Comparison of ENCODE assay signal across 8 cellular contexts in the genomic region with DNA sequence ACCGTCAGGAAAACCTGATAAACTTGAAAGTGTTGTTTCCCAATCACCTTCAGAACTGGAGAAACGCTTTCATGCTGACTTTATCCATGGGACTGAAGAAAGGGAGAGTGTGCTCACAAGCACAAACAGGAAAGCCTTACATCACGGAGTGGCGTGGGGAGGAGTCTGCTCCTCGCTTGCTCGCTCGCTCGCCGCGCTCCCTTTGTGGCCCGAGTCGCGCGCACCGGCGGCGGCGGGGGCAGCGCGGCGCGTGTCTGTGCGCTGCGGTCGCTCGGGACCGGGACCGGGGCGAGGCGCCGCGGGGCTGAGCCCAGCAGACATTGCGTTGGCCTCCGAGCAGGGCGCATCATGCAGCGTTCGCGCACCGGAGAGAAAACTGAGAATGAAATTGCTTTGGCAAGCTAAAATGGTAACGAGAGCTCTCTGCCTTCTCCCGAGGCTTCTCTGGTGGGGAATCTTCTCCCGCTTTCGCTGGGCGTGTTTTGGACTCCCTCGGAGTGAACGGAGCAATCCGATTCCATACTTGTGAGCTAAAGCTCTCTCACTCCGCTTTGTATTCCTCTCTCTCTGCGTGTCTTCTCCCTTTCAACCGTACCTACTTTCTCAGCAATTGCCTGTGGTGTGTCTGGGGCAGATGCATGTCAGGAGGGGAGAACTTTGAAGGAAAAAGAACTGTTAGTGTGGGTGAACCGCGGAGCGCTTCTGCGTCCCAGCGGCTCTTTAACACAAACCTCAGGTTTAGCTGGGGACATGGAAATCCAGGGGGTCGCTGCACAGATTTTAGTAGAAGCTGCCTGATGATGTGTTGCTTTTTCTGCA. TPM values are rescaled to one million over a fixed set of nuclear protein-coding genes. Genes with fewer than 3 reads are reported as not detected.
DNase-seq lines count a peak whose midpoint lies in the region; ATAC-seq, FAIRE-seq and TF ChIP-seq lines count a peak whose summit lies in the region.

A gene (plus strand): TSS at position 205 of the 819 bp plus-strand sequence. CDS start 178 bp downstream, at position 383.

- ATAC-seq in GM19023 (IDR thresholded peaks at IDR 0.05; ENCODE audit: unreplicated experiment) (peak; percentile 59), HG03196 (IDR thresholded peaks at IDR 0.05; ENCODE audit: unreplicated experiment) (peak; percentile 51), right cardiac atrium (peak; percentile 95 to 98)

- intact Hi-C loops in right cardiac atrium (cut with DNase I), result loop anchor here in 1 of 4 donors (10.0 kb wide), 2 partner anchors 70 to 110 kb away; no protein-coding TSS in a partner anchor

- H3K27me3 Mint-ChIP-seq in astrocyte (ENCODE audit: low read depth, unreplicated experiment), result no peaks in the 10 kb centered on the region

- TF ChIP-seq CTCF in astrocyte (IDR thresholded peaks at IDR 0.05; ENCODE audit: insufficient read depth, low read depth, low read length), result no peak

- FAIRE-seq in astrocyte (lab: Jason Lieb, UNC), result no peak

- H3K36me3 Mint-ChIP-seq in astrocyte (ENCODE audit: low read depth, unreplicated experiment), result peaks cover 5% of the 10 kb centered on the region

- H2AFZ ChIP-seq in astrocyte (ENCODE audit: low read depth, low read length), result peak within 1 kb of the TSS; percentile 87

- peaks cover 7% of the 10 kb centered on the region for H3K79me2 ChIP-seq in astrocyte (ENCODE audit: insufficient read depth, low read length)

- peaks cover 22 to 50% (median 44%) of the 10 kb centered on the region in 10 experiments for H3K4me1 ChIP-seq in BLaER1 treated with 17β-estradiol and CSF1 and Interleukin-3, amounts not matched to agents 10 nM and 100 nM
- peaks cover 30% of the 10 kb centered on the region for H3K4me1 ChIP-seq in astrocyte (ENCODE audit: insufficient read depth, low read length)
- H3K4me1 ChIP-seq in right cardiac atrium (ENCODE audit: control insufficient read depth, insufficient read depth, low read length), result peaks cover 5% of the 10 kb centered on the region

- H3K27ac Mint-ChIP-seq in astrocyte (ENCODE audit: unreplicated experiment), result no peak within 1 kb of the TSS

- DNase-seq in astrocyte (ENCODE audit: low read depth) (peak; percentile 70), right cardiac atrium (peak; percentile 80 to 91 (median 86)), pons (ENCODE audit: low spot score) (peak; percentile 86), HUDEP-2 (lab: John Stamatoyannopoulos, UW; ENCODE audit: unreplicated experiment in 76 of 76) (no peak)

- peak within 1 kb of the TSS; percentile 77 to 92 (median 87) for H3K27ac ChIP-seq in BLaER1 treated with 17β-estradiol and CSF1 and Interleukin-3, amounts not matched to agents 10 nM and 100 nM
- peak within 1 kb of the TSS; percentile 46 for H3K27ac ChIP-seq in astrocyte (ENCODE audit: low read depth, low read length)
- H3K27ac ChIP-seq in right cardiac atrium (ENCODE audit: low read length), result peak within 1 kb of the TSS; percentile 82

- peak within 1 kb of the TSS; percentile 64 to 80 (median 76) for H3K4me3 ChIP-seq in BLaER1 treated with 17β-estradiol and CSF1 and Interleukin-3, amounts not matched to agents 10 nM and 100 nM
- peak within 1 kb of the TSS; percentile 93 for H3K4me3 ChIP-seq in astrocyte (ENCODE audit: insufficient read depth, low read depth, low read length)
- peak within 1 kb of the TSS; percentile 83 for H3K4me3 ChIP-seq in right cardiac atrium (ENCODE audit: low read length)

- under 1% methylated on average over 56 of the region's 56 CpGs for WGBS in right cardiac atrium

- H3K9me3 ChIP-seq in BLaER1 treated with 17β-estradiol and CSF1 and Interleukin-3, amounts not matched to agents 10 nM and 100 nM (replicated peaks in 1 of 11), result peaks cover 23 to 39% (median 33%) of the 10 kb centered on the region in 11 experiments
- H3K9me3 ChIP-seq in astrocyte (ENCODE audit: insufficient read depth, low read depth, low read length), result peaks cover 3% of the 10 kb centered on the region
- H3K9me3 ChIP-seq in right cardiac atrium (ENCODE audit: control insufficient read depth, low read length), result no peaks in the 10 kb centered on the region

- peaks cover 0 to 36% (median 8%) of the 10 kb centered on the region in 11 experiments; a peak in 9 of 22 replicates for H4K20me1 ChIP-seq in BLaER1 treated with 17β-estradiol and CSF1 and Interleukin-3, amounts not matched to agents 10 nM and 100 nM
- peaks cover 9% of the 10 kb centered on the region for H4K20me1 ChIP-seq in astrocyte (ENCODE audit: insufficient read depth, low read length)

- peak within 1 kb of the TSS; percentile 83 to 98 (median 93) for H3K4me2 ChIP-seq in BLaER1 treated with 17β-estradiol and CSF1 and Interleukin-3, amounts not matched to agents 10 nM and 100 nM
- peak within 1 kb of the TSS; percentile 97 for H3K4me2 ChIP-seq in astrocyte (ENCODE audit: low read length)

- peak within 1 kb of the TSS; percentile 81 to 96 (median 87) for H3K9ac ChIP-seq in BLaER1 treated with 17β-estradiol and CSF1 and Interleukin-3, amounts not matched to agents 10 nM and 100 nM
- H3K9ac ChIP-seq in astrocyte (ENCODE audit: low read length), result peak within 1 kb of the TSS; percentile 88

- H3K4me3 Mint-ChIP-seq in astrocyte (ENCODE audit: unreplicated experiment), result peak within 1 kb of the TSS; percentile 88

- H3K9me3 Mint-ChIP-seq in astrocyte (ENCODE audit: unreplicated experiment), result peaks cover 15% of the 10 kb centered on the region

- no peaks in the 10 kb centered on the region for H3K27me3 ChIP-seq in BLaER1 treated with 17β-estradiol and CSF1 and Interleukin-3, amounts not matched to agents 10 nM and 100 nM
- H3K27me3 ChIP-seq in astrocyte (ENCODE audit: insufficient read depth, low read length), result no peaks in the 10 kb centered on the region
- H3K27me3 ChIP-seq in right cardiac atrium (ENCODE audit: control insufficient read depth, insufficient read depth), result no peaks in the 10 kb centered on the region

- peaks cover 16 to 53% (median 24%) of the 10 kb centered on the region in 11 experiments; a peak in 21 of 22 replicates for H3K36me3 ChIP-seq in BLaER1 treated with 17β-estradiol and CSF1 and Interleukin-3, amounts not matched to agents 10 nM and 100 nM
- H3K36me3 ChIP-seq in astrocyte (ENCODE audit: insufficient read depth, low read length), result no peaks in the 10 kb centered on the region

- H3K4me1 Mint-ChIP-seq in astrocyte (ENCODE audit: low read depth, unreplicated experiment), result peaks cover 26% of the 10 kb centered on the region

TF ChIP-seq in PFSK-1, 5 proteins besides CTCF, POLR2A, EP300 and RAD21:
- TF ChIP-seq FOXP2 (optimal IDR thresholded peaks at IDR 0.05; ENCODE audit: borderline replicate concordance, extremely low read depth, extremely low read length, insufficient read depth) (peak; percentile 72), SIN3A (IDR thresholded peaks at IDR 0.05; ENCODE audit: borderline replicate concordance, insufficient read depth, low read length) (peak; percentile 63; the same call in 1 of the 2 replicates), POLR2AphosphoS5 (IDR thresholded peaks at IDR 0.05; ENCODE audit: low read depth, low read length) (peak; percentile 44; the same call in 1 of the 2 replicates), TAF1 (IDR thresholded peaks at IDR 0.05; ENCODE audit: borderline replicate concordance, insufficient read depth, low read length) (no peak)

RNA-seq across cellular contexts. Expression of the gene that starts here (rescaled TPM):
- 16.4 TPM for polyA plus RNA-seq in PFSK-1 (2012; ENCODE audit: insufficient read length, low read depth)
- total RNA-seq in astrocyte (9.6 and 10.1 TPM in 2 replicates), right cardiac atrium (10 to 100 TPM; 16.3 to 22.9 (median 17.2) TPM)
- polyA plus RNA-seq in right cardiac atrium, result 7.2 TPM

Comparison
In these comparisons a context has a peak if more than half of its experiments do, and no peak if none do; other contexts are left out.
1. DNase-seq: peak in astrocyte (single experiment), right cardiac atrium (3 of 3) and pons (single experiment); none in HUDEP-2 (0 of 76).
2. Peak in every context shown above with its lines, with median percentiles within 50 percentile points of each other: H3K27ac ChIP-seq, H3K4me3 ChIP-seq and ATAC-seq.